ENCODE assay signal across 1 cellular context in genomic region chr13:100443278-100443997, GRCh38.
TF ChIP-seq lines count a peak whose summit lies in the region.

No MANE protein-coding gene starts in this region.

TF ChIP-seq in H1, 55 proteins besides CTCF, POLR2A, EP300 and RAD21 (continued from another document):
- TF ChIP-seq CHD7 (IDR thresholded peaks at IDR 0.05; ENCODE audit: insufficient replicate concordance, low read length) (no peak), MAFK (IDR thresholded peaks at IDR 0.05; ENCODE audit: low read depth, low read length) (no peak), SP1 (IDR thresholded peaks at IDR 0.05; ENCODE audit: low read depth, low read length) (no peak), TEAD4 (IDR thresholded peaks at IDR 0.05; ENCODE audit: low read depth, low read length) (no peak), KDM4A (IDR thresholded peaks at IDR 0.05; ENCODE audit: low read depth, low read length, severe bottlenecking) (no peak), ATF3 (IDR thresholded peaks at IDR 0.05; ENCODE audit: insufficient read depth, low read depth, low read length) (no peak), EZH2 (IDR thresholded peaks at IDR 0.05; ENCODE audit: low read depth, low read length, severe bottlenecking) (no peak)
TF ChIP-seq in H1: peak in this region for 0.
